Comparison of ENCODE assay signal across 8 cellular contexts in the genomic region with DNA sequence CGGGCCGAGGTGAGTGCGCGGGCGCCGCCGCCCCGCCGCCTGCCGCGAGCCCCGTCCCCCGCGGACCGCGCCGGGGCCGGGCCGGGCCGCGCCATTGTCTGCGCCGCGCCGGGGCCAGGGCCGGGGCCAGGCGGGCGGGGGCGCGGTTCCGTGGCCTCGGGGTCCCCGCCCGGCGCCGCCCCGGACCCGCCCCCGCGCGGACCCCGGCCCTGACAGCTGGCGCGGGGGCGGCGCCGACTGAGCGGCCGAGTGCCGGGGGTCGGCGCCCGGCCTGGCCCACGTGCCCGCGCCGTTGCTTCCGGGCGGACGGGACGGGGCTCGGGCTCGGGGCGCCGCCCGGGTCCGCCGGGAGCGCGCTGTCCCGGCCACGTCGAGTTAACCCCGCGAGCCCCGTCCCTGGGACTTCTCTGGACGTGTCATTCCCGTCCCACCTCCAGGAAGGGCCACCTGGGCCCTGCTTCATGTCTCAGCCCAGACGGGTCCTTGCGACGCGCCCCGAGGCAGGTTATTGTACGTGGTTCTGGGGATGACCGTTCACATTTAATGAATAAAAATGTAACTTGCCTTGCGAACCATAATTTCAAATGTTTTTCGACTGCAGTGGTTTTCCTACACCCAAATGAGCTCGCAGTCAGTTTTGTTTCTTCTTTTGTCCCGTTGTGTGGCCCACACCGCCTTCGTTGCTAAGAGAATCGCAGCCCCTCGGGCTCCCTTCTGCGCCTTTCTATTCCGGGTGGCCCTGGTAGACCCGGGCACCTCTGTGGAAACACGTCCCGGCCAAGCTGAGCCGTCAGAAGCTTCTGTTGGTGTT. TPM values are rescaled to one million over a fixed set of nuclear protein-coding genes. Genes with fewer than 3 reads are reported as not detected.
DNase-seq lines count a peak whose midpoint lies in the region; ATAC-seq and TF ChIP-seq lines count a peak whose summit lies in the region.

No MANE protein-coding gene starts in this region.

- CTCF ChIA-PET in CD4-positive, alpha-beta memory T cell (lab: Charles Lee; ENCODE audit: partially characterized antibody) = interaction anchor here (1.9 kb wide), 1 partner anchor 62 kb away, joined by 4 read pairs; no protein-coding TSS in a partner anchor

- no peaks in the 10 kb centered on the region for H3K9me3 ChIP-seq in CD4-positive, alpha-beta memory T cell (ENCODE audit: control insufficient read depth in 1 of 2, low read length in 2 of 2)
- H3K9me3 ChIP-seq in effector memory CD4-positive, alpha-beta T cell (ENCODE audit: control insufficient read depth, low read length) = no peaks in the 10 kb centered on the region
- no peaks in the 10 kb centered on the region for H3K9me3 ChIP-seq in mucosa of descending colon

- peak overlapping the region; percentile 46 to 53 for H3K4me3 ChIP-seq in CD4-positive, alpha-beta memory T cell (ENCODE audit: low read length in 2 of 2)
- H3K4me3 ChIP-seq in effector memory CD4-positive, alpha-beta T cell (ENCODE audit: insufficient read depth, low read depth, low read length, poor library complexity, severe bottlenecking) = peak overlapping the region; percentile 51
- peak overlapping the region; percentile 39 for H3K4me3 ChIP-seq in mucosa of descending colon

- POLR2A ChIA-PET in CD4-positive, alpha-beta memory T cell (lab: Charles Lee; ENCODE audit: partially characterized antibody) = interaction anchor here (0.8 to 4.4 kb wide), 14 partner anchors 10 to 106 kb away, joined by 3 to 39 read pairs (median 4); partner anchors contain the start of genes ALG12, BRD1, CRELD2 and PIM3

- H3K4me1 Mint-ChIP-seq in CD4-positive, alpha-beta memory T cell = peaks cover 35 to 74% (median 56%) of the 10 kb centered on the region in 4 donors

- H3K4me3 Mint-ChIP-seq in CD4-positive, alpha-beta memory T cell = peak overlapping the region; percentile 92 to 97 (median 94)

- peaks cover 0 to 1% (median 0%) of the 10 kb centered on the region in 8 donors for H3K9me3 Mint-ChIP-seq in CD4-positive, alpha-beta memory T cell

- peaks cover 0 to 10% of the 10 kb centered on the region in 2 donors for H3K36me3 Mint-ChIP-seq in CD4-positive, alpha-beta memory T cell

- peak overlapping the region; percentile 92 to 96 (median 94) for H3K27ac Mint-ChIP-seq in CD4-positive, alpha-beta memory T cell

- DNase-seq in CD4-positive, alpha-beta memory T cell = peak in 1 of 5 donors; percentile 30
- no peak for DNase-seq in effector memory CD4-positive, alpha-beta T cell
- DNase-seq in mucosa of descending colon = peak; percentile 54 to 71 (median 69)
- DNase-seq in 8988T = no peak
- DNase-seq in DMS79 treated with DMSO at 0.1 percent for 48 hours (lab: John Stamatoyannopoulos, UW) = no peak

- no peaks in the 10 kb centered on the region for H3K36me3 ChIP-seq in CD4-positive, alpha-beta memory T cell (ENCODE audit: insufficient read depth, low read length)
- H3K36me3 ChIP-seq in effector memory CD4-positive, alpha-beta T cell (ENCODE audit: control insufficient read depth, insufficient read depth, low read length) = no peaks in the 10 kb centered on the region
- H3K36me3 ChIP-seq in mucosa of descending colon (ENCODE audit: low read depth) = no peaks in the 10 kb centered on the region

- peaks cover 37% of the 10 kb centered on the region for H3K4me1 ChIP-seq in CD4-positive, alpha-beta memory T cell (ENCODE audit: insufficient read depth, low read length)
- H3K4me1 ChIP-seq in effector memory CD4-positive, alpha-beta T cell (ENCODE audit: control insufficient read depth, insufficient read depth, low read length, poor library complexity, severe bottlenecking) = peaks cover 32% of the 10 kb centered on the region
- peaks cover 17% of the 10 kb centered on the region for H3K4me1 ChIP-seq in mucosa of descending colon (ENCODE audit: low read depth)

- peak overlapping the region; percentile 61 for H3K27ac ChIP-seq in CD4-positive, alpha-beta memory T cell (ENCODE audit: low read depth, low read length)
- peak overlapping the region; percentile 78 for H3K27ac ChIP-seq in effector memory CD4-positive, alpha-beta T cell (ENCODE audit: insufficient read depth, low read length, poor library complexity, severe bottlenecking)

- H3K27me3 Mint-ChIP-seq in CD4-positive, alpha-beta memory T cell = no peaks in the 10 kb centered on the region

- ATAC-seq in GM19023 (IDR thresholded peaks at IDR 0.05; ENCODE audit: unreplicated experiment) (peak; percentile 9), HG03159 (IDR thresholded peaks at IDR 0.05; ENCODE audit: unreplicated experiment) (peak; percentile 13), SK-N-SH treated with all-trans-retinoic acid at 6 μM for 48 hours (peak; percentile 9; the same call in 2 of the 3 replicates), mucosa of descending colon (peak; percentile 0)

- H3K27me3 ChIP-seq in CD4-positive, alpha-beta memory T cell (ENCODE audit: insufficient read depth, low read length) = no peaks in the 10 kb centered on the region
- no peaks in the 10 kb centered on the region for H3K27me3 ChIP-seq in effector memory CD4-positive, alpha-beta T cell (replicated peaks; ENCODE audit: control insufficient read depth, insufficient read depth, low read length, poor library complexity, severe bottlenecking)

- intact Hi-C loops in CD4-positive, alpha-beta memory T cell (cut with micrococcal nuclease) = loop anchor here (1.0 to 2.0 kb wide), 4 partner anchors 15 to 64 kb away; partner anchors contain the start of genes ALG12 and CRELD2
- intact Hi-C loops in mucosa of descending colon (cut with DNase I, micrococcal nuclease) = no loop called here

- no peak for TF ChIP-seq CTCF in mucosa of descending colon (IDR thresholded peaks at IDR 0.05)

TF ChIP-seq in SK-N-SH treated with all-trans-retinoic acid at 6 μM for 48 hours, 23 proteins besides CTCF, POLR2A, EP300 and RAD21:
- no peak for TF ChIP-seq ZFP30 (CRISPR knock-in tag; IDR thresholded peaks at IDR 0.05)
- no peak for TF ChIP-seq OSR1 (CRISPR knock-in tag; IDR thresholded peaks at IDR 0.05)
- TF ChIP-seq TSHZ2 (CRISPR knock-in tag; IDR thresholded peaks at IDR 0.05) = no peak
- TF ChIP-seq CSDC2 (CRISPR knock-in tag; IDR thresholded peaks at IDR 0.05) = no peak
- no peak for TF ChIP-seq RARB (CRISPR knock-in tag; IDR thresholded peaks at IDR 0.05)

RNA-seq across cellular contexts. Expression of gene ZBED4, which starts 0.5 kb away (rescaled TPM):
- 10 to 100 TPM; 17.7 to 18.6 TPM for total RNA-seq in CD4-positive, alpha-beta memory T cell
- polyA plus RNA-seq in CD4-positive, alpha-beta memory T cell = 10 to 100 TPM in 1 of 2 donors, 1 to 10 TPM in 1; 6.7 to 10.0 TPM
- total RNA-seq in mucosa of descending colon = 10 to 100 TPM; 13.7 to 18.2 (median 18.1) TPM

RNA-seq across cellular contexts. Expression of gene BRD1, which starts 26.5 kb away (rescaled TPM):
- total RNA-seq in CD4-positive, alpha-beta memory T cell = 10 to 100 TPM; 84.0 to 88.1 TPM
- 1 to 10 TPM in 1 of 2 donors, under 1 TPM in 1; 0.94 to 5.1 TPM for polyA plus RNA-seq in CD4-positive, alpha-beta memory T cell
- total RNA-seq in mucosa of descending colon = 10 to 100 TPM; 33.4 to 51.3 (median 48.4) TPM

Comparison
In these comparisons a context has a peak if more than half of its experiments do, and no peak if none do; other contexts are left out.
1. DNase-seq: peak in mucosa of descending colon (3 of 3); none in effector memory CD4-positive, alpha-beta T cell (0 of 3), 8988T (single experiment) and DMS79 treated with DMSO at 0.1 percent for 48 hours (single experiment).
2. Peak in every context shown above with its lines, with median percentiles within 50 percentile points of each other: H3K4me3 ChIP-seq and ATAC-seq.